24 cellular contexts compared by ENCODE assay signal in the genomic region with DNA sequence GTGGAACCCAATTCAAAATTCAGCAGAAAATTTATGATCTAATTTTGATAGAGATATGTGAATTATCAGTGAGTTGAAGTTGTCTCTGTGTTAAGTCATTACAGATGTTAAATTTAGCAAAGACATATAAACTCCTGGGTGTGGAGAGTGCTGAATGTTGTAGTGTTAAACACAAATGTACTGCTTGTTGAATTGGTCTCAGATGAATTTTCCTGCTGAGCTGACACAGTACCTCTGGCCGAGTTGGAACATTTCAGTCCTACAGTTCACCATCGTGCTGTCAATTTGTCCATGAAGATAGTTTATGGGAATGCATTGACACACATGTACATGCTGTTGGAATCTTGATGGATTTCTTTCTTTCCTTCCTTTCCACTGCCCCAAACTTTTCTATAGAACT.
"Had no signal": no experiment of that assay in that cellular context is flagged by ENCODE, and none has a peak within 500 bp of the region (broad histone marks: within the 10 kb centered on the region; RNA-seq: fewer than 3 reads in every experiment).

No MANE protein-coding gene starts in this region.

- H3K27me3 Mint-ChIP-seq: naive B cell; stimulated activated naive B cell treated with anti-CD40 and anti-IgM and Interleukin-4, amounts not matched to agents 10 μg/mL and 1 μg/mL and 100 μg/mL, for 72 hours had no signal

- H3K36me3 ChIP-seq: lower lobe of right lung, ovary, prostate gland, right lobe of liver, stomach, thyroid gland, transverse colon, upper lobe of left lung, vagina had no signal

- H3K4me1 Mint-ChIP-seq: immature natural killer cell; naive B cell; natural killer cell; stimulated activated naive B cell treated with anti-CD40 and anti-IgM and Interleukin-4, amounts not matched to agents 10 μg/mL and 1 μg/mL and 100 μg/mL, for 72 hours had no signal

- H3K27me3 ChIP-seq: ovary, right lobe of liver, stomach, testis, thyroid gland, transverse colon, upper lobe of left lung, vagina had no signal

- H3K4me3 ChIP-seq: lower lobe of right lung, ovary, prostate gland, right lobe of liver, smooth muscle cell, stomach, testis, thyroid gland, transverse colon, upper lobe of left lung, vagina had no signal

- ATAC-seq: lower lobe of right lung; natural killer cell; right lobe of liver; stimulated activated naive B cell treated with anti-CD40 and anti-IgM and Interleukin-4, amounts not matched to agents 10 μg/mL and 1 μg/mL and 100 μg/mL, for 72 hours; stimulated activated naive CD8-positive, alpha-beta T cell treated with anti-CD3 and anti-CD28 coated beads, Interleukin-15, Interleukin-2, amounts not matched to agents 100 U/mL and 50 U/mL, for 24 hours had no signal

- H3K27ac ChIP-seq: lower lobe of right lung, ovary, prostate gland, right lobe of liver, stomach, testis, thyroid gland, transverse colon, upper lobe of left lung, vagina had no signal

- DNase-seq: hypothalamus; immature natural killer cell; kidney; lower lobe of right lung; mammary epithelial cell; mesenchymal stem cell; naive B cell; natural killer cell; ovary; retina; right lobe of liver; stimulated activated CD4-positive, alpha-beta T cell treated with anti-CD3 and anti-CD28 coated beads, Interleukin-2, amount 100 ng/mL, for 24 hours; stimulated activated CD4-positive, alpha-beta T cell treated with anti-CD3 and anti-CD28 coated beads, Interleukin-4, amount 100 ng/mL, for 1 hour; stimulated activated naive B cell treated with anti-CD40 and anti-IgM and Interleukin-4, amounts not matched to agents 10 μg/mL and 1 μg/mL and 100 μg/mL, for 72 hours; stimulated activated naive CD8-positive, alpha-beta T cell treated with anti-CD3 and anti-CD28 coated beads, Interleukin-15, Interleukin-2, amounts not matched to agents 100 U/mL and 50 U/mL, for 24 hours; stomach; testis; thyroid gland; transverse colon; upper lobe of left lung had no signal

- H3K27ac Mint-ChIP-seq: immature natural killer cell; naive B cell; natural killer cell; stimulated activated naive B cell treated with anti-CD40 and anti-IgM and Interleukin-4, amounts not matched to agents 10 μg/mL and 1 μg/mL and 100 μg/mL, for 72 hours had no signal

- H3K4me3 Mint-ChIP-seq: immature natural killer cell; naive B cell; natural killer cell; stimulated activated naive B cell treated with anti-CD40 and anti-IgM and Interleukin-4, amounts not matched to agents 10 μg/mL and 1 μg/mL and 100 μg/mL, for 72 hours had no signal

- H3K4me2 ChIP-seq: smooth muscle cell had no signal

- H3K4me1 ChIP-seq: lower lobe of right lung, prostate gland, testis, thyroid gland, transverse colon, upper lobe of left lung, vagina had no signal

- H3K9me3 Mint-ChIP-seq: naive B cell; stimulated activated naive B cell treated with anti-CD40 and anti-IgM and Interleukin-4, amounts not matched to agents 10 μg/mL and 1 μg/mL and 100 μg/mL, for 72 hours had no signal

- H3K36me3 Mint-ChIP-seq: immature natural killer cell; naive B cell; natural killer cell; stimulated activated naive B cell treated with anti-CD40 and anti-IgM and Interleukin-4, amounts not matched to agents 10 μg/mL and 1 μg/mL and 100 μg/mL, for 72 hours had no signal

- H3K9me3 ChIP-seq: lower lobe of right lung, ovary, prostate gland, right lobe of liver, stomach, testis, thyroid gland, transverse colon, upper lobe of left lung, vagina had no signal

- FAIRE-seq: islet of Langerhans, kidney had no signal
